ENCODE assay signal across 1 cellular context in the genomic region with DNA sequence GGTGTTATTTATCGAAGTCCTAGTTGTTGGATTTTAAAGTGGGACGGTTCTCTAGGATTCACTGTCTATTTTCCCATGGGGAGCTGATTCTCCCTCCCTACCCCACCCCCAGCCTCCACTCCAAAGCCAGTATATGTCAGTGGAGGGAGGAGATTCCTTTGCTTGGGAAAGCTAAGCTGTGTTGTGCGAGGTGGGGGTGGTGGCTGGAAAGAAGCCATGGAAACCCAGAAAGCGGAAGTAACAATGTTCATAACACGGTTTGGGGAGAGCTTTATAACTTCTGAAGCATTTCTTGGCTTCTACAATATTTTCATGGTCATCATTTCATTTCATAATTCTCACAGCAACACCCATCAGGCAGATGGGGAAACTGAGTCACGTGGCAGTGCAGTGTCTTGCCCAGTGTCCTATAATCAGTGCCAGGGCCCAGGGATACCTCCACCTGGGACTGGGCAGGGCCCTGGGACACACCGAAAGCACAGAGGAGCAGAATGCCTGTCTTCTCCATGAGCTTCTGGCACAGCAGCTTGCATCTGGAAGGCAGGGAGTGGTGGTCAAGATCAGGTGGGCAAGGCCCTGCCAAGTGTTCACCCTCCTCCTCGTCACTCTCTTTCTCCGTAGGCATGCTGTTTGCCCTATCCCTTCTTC.
TF ChIP-seq lines count a peak whose summit lies in the region.

No MANE protein-coding gene starts in this region.

TF ChIP-seq in GM12891, 5 proteins besides CTCF, POLR2A, EP300 and RAD21:
- TF ChIP-seq SPI1 (IDR thresholded peaks at IDR 0.05; ENCODE audit: low read depth, low read length) = no peak
- no peak for TF ChIP-seq POLR2AphosphoS5 (IDR thresholded peaks at IDR 0.05; ENCODE audit: low read depth, low read length)
- TF ChIP-seq POU2F2 (IDR thresholded peaks at IDR 0.05; ENCODE audit: low read depth, low read length) = no peak
- TF ChIP-seq TAF1 (IDR thresholded peaks at IDR 0.05; ENCODE audit: low read depth, low read length) = no peak
- TF ChIP-seq PAX5 (IDR thresholded peaks at IDR 0.05; ENCODE audit: insufficient read depth, low read length, severe bottlenecking) = no peak
